Comparison of ENCODE assay signal across 13 cellular contexts in genomic region chr16:85300451-85300968, GRCh38.
"Had no signal": no experiment of that assay in that cellular context is flagged by ENCODE, and none has a peak within 500 bp of the region (broad histone marks: within the 10 kb centered on the region; RNA-seq: fewer than 3 reads in every experiment).

No MANE protein-coding gene starts in this region.

- H3K27ac Mint-ChIP-seq: activated naive CD4-positive, alpha-beta T cell treated with anti-CD3 and anti-CD28 coated beads, Interleukin-2, amount 10 ng/mL, durations not matched to agents 7 days and 5 days; activated T-helper 2 cell treated with anti-CD3 and anti-CD28 coated beads, Interferon-gamma antibody, Interleukin-2, Interleukin-4, amounts not matched to agents 10 μg/mL and 5 μg/mL and 100 μg/mL, durations not matched to agents 14 hours and 24 hours and 36 hours; T-helper 1 cell treated with Interleukin-12 subunit alpha and Interleukin-12 subunit beta and Interleukin-4 antibody, amounts not matched to agents 30 μg/mL and 1 μg/mL, for 36 hours had no signal

- H3K9me3 ChIP-seq: esophagus squamous epithelium, mucosa of descending colon, stomach, thoracic aorta had no signal

- ATAC-seq: left cardiac atrium; mucosa of descending colon; naive thymus-derived CD8-positive, alpha-beta T cell had no signal

- H3K36me3 Mint-ChIP-seq: activated naive CD4-positive, alpha-beta T cell treated with anti-CD3 and anti-CD28 coated beads, Interleukin-2, amount 10 ng/mL, durations not matched to agents 7 days and 5 days; naive thymus-derived CD8-positive, alpha-beta T cell had no signal

- H3K4me3 ChIP-seq: esophagus squamous epithelium, mucosa of descending colon, stomach, thoracic aorta had no signal

- H3K36me3 ChIP-seq: esophagus squamous epithelium, stomach, thoracic aorta had no signal

- H3K9me3 Mint-ChIP-seq: activated naive CD4-positive, alpha-beta T cell treated with anti-CD3 and anti-CD28 coated beads, Interleukin-2, amount 10 ng/mL, durations not matched to agents 7 days and 5 days; activated T-helper 2 cell treated with anti-CD3 and anti-CD28 coated beads, Interferon-gamma antibody, Interleukin-2, Interleukin-4, amounts not matched to agents 10 μg/mL and 5 μg/mL and 100 μg/mL, durations not matched to agents 14 hours and 24 hours and 36 hours; naive thymus-derived CD8-positive, alpha-beta T cell; T-helper 1 cell treated with Interleukin-12 subunit alpha and Interleukin-12 subunit beta and Interleukin-4 antibody, amounts not matched to agents 30 μg/mL and 1 μg/mL, for 36 hours had no signal

- DNase-seq: activated CD4-positive, alpha-beta T cell treated with anti-CD3 and anti-CD28 coated beads, Interleukin-2, amount 50 U/mL, for 1 hour; activated naive CD4-positive, alpha-beta T cell treated with anti-CD3 and anti-CD28 coated beads, Interleukin-2, amount 10 ng/mL, durations not matched to agents 7 days and 5 days; amniotic stem cell; esophagus squamous epithelium; foreskin fibroblast; left cardiac atrium; mucosa of descending colon; naive thymus-derived CD8-positive, alpha-beta T cell; stimulated activated CD4-positive, alpha-beta T cell treated with anti-CD3 and anti-CD28 coated beads, Interleukin-4, amount 100 ng/mL, for 24 hours had no signal

- H3K27ac ChIP-seq: esophagus squamous epithelium, thoracic aorta had no signal

- H3K4me3 Mint-ChIP-seq: activated naive CD4-positive, alpha-beta T cell treated with anti-CD3 and anti-CD28 coated beads, Interleukin-2, amount 10 ng/mL, durations not matched to agents 7 days and 5 days; naive thymus-derived CD8-positive, alpha-beta T cell; T-helper 1 cell treated with Interleukin-12 subunit alpha and Interleukin-12 subunit beta and Interleukin-4 antibody, amounts not matched to agents 30 μg/mL and 1 μg/mL, for 36 hours had no signal
